8 cellular contexts compared by ENCODE assay signal in genomic region chr12:109573914-109574244, GRCh38. TPM values are rescaled to one million over a fixed set of nuclear protein-coding genes. Genes with fewer than 3 reads are reported as not detected.
DNase-seq lines count a peak whose midpoint lies in the region; TF ChIP-seq lines count a peak whose summit lies in the region.

No MANE protein-coding gene starts in this region.

- no peak overlapping the region for H3K27ac ChIP-seq in HUES64 (ENCODE audit: low read depth, low read length)
- peak overlapping the region; percentile 84 for H3K27ac ChIP-seq in effector memory CD4-positive, alpha-beta T cell (ENCODE audit: insufficient read depth, low read length, poor library complexity, severe bottlenecking)
- H3K27ac ChIP-seq in ovary: no peak overlapping the region

- peak overlapping the region; percentile 97 for H3K4me3 ChIP-seq in GM08714 (ENCODE audit: low read length)
- peak overlapping the region; percentile 81 for H3K4me3 ChIP-seq in HUES64 (ENCODE audit: low read length)
- peak overlapping the region; percentile 48 for H3K4me3 ChIP-seq in effector memory CD4-positive, alpha-beta T cell (ENCODE audit: insufficient read depth, low read depth, low read length, poor library complexity, severe bottlenecking)
- H3K4me3 ChIP-seq in ovary: peak overlapping the region; percentile 77

- no peaks in the 10 kb centered on the region for H3K27me3 ChIP-seq in HUES64 (ENCODE audit: insufficient read depth, low read length)
- H3K27me3 ChIP-seq in effector memory CD4-positive, alpha-beta T cell (replicated peaks; ENCODE audit: control insufficient read depth, insufficient read depth, low read length, poor library complexity, severe bottlenecking): no peaks in the 10 kb centered on the region
- H3K27me3 ChIP-seq in ovary: no peaks in the 10 kb centered on the region

- TF ChIP-seq CTCF in ovary (IDR thresholded peaks at IDR 0.05): no peak

- H3K36me3 ChIP-seq in HUES64 (ENCODE audit: insufficient read depth, low read length) (peaks cover 50% of the 10 kb centered on the region), ovary (no peaks in the 10 kb centered on the region)
- peaks cover 16% of the 10 kb centered on the region for H3K36me3 ChIP-seq in effector memory CD4-positive, alpha-beta T cell (ENCODE audit: control insufficient read depth, insufficient read depth, low read length)

- intact Hi-C loops in ovary (cut with DNase I): no loop called here

- no peak for TF ChIP-seq POLR2A in ovary (IDR thresholded peaks at IDR 0.05)

- in situ Hi-C loops in G401 (cut with HindIII; ENCODE audit: low sequenced_read_pairs): no loop called here

- 1% methylated on average over 13 of the region's 13 CpGs for WGBS in HUES64
- WGBS in ovary, 3 donors: 0 to 2% (median 0%) methylated on average over 11 to 13 of the region's 13 CpGs

- no peak for TF ChIP-seq EP300 in ovary (IDR thresholded peaks at IDR 0.05)

- H3K4me1 ChIP-seq in HUES64 (ENCODE audit: insufficient read depth, low read length) (peaks cover 8% of the 10 kb centered on the region), ovary (ENCODE audit: insufficient read depth) (peaks cover 3% of the 10 kb centered on the region)
- H3K4me1 ChIP-seq in effector memory CD4-positive, alpha-beta T cell (ENCODE audit: control insufficient read depth, insufficient read depth, low read length, poor library complexity, severe bottlenecking): peaks cover 7% of the 10 kb centered on the region

- no peak for DNase-seq in effector memory CD4-positive, alpha-beta T cell
- DNase-seq in ovary (no peak), G401 (ENCODE audit: low spot score) (no peak), occipital lobe (lab: John Stamatoyannopoulos, UW) (no peak), inferior parietal cortex (ENCODE audit: extremely low spot score) (no peak)
- no peak for DNase-seq in stimulated activated CD4-positive, alpha-beta T cell treated with anti-CD3 and anti-CD28 coated beads, Interleukin-4, amount 100 ng/mL, for 4 hours

- H3K9ac ChIP-seq in HUES64 (ENCODE audit: low read depth, low read length): peak overlapping the region; percentile 61

- H3K9me3 ChIP-seq in HUES64 (ENCODE audit: insufficient read depth, low read depth, low read length): no peaks in the 10 kb centered on the region
- H3K9me3 ChIP-seq in effector memory CD4-positive, alpha-beta T cell (ENCODE audit: control insufficient read depth, low read length): no peaks in the 10 kb centered on the region
- no peaks in the 10 kb centered on the region for H3K9me3 ChIP-seq in ovary

RNA-seq across cellular contexts. Expression of gene MVK, which starts 0.3 kb away (rescaled TPM):
- polyA plus RNA-seq in HUES64 (2013, experiment 1 of 2): 20.9 TPM
- 23.3 TPM for polyA plus RNA-seq in HUES64 (2013, experiment 2 of 2)
- 10 to 100 TPM in 5 of 7 donors, 1 to 10 TPM in 2; 7.4 to 66.4 (median 18.6) TPM for total RNA-seq in ovary
- polyA plus RNA-seq in ovary: 10 to 100 TPM; 14.0 to 21.1 TPM
- 34.5 and 37.4 TPM in 2 replicates for total RNA-seq in G401 (2014; rRNA removed; shearing (Covaris generic))
- total RNA-seq in occipital lobe: 18.6 TPM

RNA-seq across cellular contexts. Expression of gene MMAB, which starts 0.6 kb away (rescaled TPM):
- polyA plus RNA-seq in HUES64 (2013, experiment 1 of 2): 32.9 TPM
- polyA plus RNA-seq in HUES64 (2013, experiment 2 of 2): 40.5 TPM
- total RNA-seq in ovary: 10 to 100 TPM; 20.2 to 94.9 (median 41.0) TPM
- polyA plus RNA-seq in ovary: 10 to 100 TPM; 21.5 to 33.2 TPM
- 44.0 and 50.3 TPM in 2 replicates for total RNA-seq in G401 (2014; rRNA removed; shearing (Covaris generic))
- 10.8 TPM for total RNA-seq in occipital lobe
